In genomic region chrX:50988649-50989048, GRCh38 we compare ENCODE assay signal across 8 cellular contexts.
A peak's percentile ranks its signal among the peaks of the same experiment; 100 is the strongest.
DNase-seq lines count a peak whose midpoint lies in the region; ATAC-seq, FAIRE-seq and TF ChIP-seq lines count a peak whose summit lies in the region.

No MANE protein-coding gene starts in this region.

- H3K27ac ChIP-seq in K562 (ENCODE audit: extremely low read depth, low read depth, low read length): no peak overlapping the region
- no peak overlapping the region for H3K27ac ChIP-seq in right lobe of liver

- no peaks in the 10 kb centered on the region for H3K9me1 ChIP-seq in K562 (ENCODE audit: control insufficient read depth, insufficient read depth, low read length)

- H3K36me3 ChIP-seq in K562 (ENCODE audit: control insufficient read depth, insufficient read depth, low read length): no peaks in the 10 kb centered on the region
- H3K36me3 ChIP-seq in right lobe of liver: no peaks in the 10 kb centered on the region

- no peak for TF ChIP-seq POLR2A in K562 (conservative IDR thresholded peaks at IDR 0.05)
- TF ChIP-seq POLR2A in right lobe of liver (IDR thresholded peaks at IDR 0.05): no peak

- TF ChIP-seq CTCF in LNCAP (IDR thresholded peaks at IDR 0.05) (peak; percentile 53), K562 (IDR thresholded peaks at IDR 0.05 in 2 of 3, conservative IDR thresholded peaks at IDR 0.05 in 1 of 3; ENCODE audit: insufficient read depth in 2 of 3, low read depth in 1 of 3, low read length in 3 of 3) (peak; percentile 25 to 59 (median 52); a peak in 5 of 6 replicates), right lobe of liver (IDR thresholded peaks at IDR 0.05) (peak; percentile 52 to 72 (median 65))

- H3K9ac ChIP-seq in K562 (ENCODE audit: insufficient read depth in 1 of 2, low read depth in 2 of 2, low read length in 2 of 2): no peak overlapping the region

- no peaks in the 10 kb centered on the region for H4K20me1 ChIP-seq in K562 (replicated peaks; ENCODE audit: control insufficient read depth, insufficient read depth, low read length)

- H3K4me3 ChIP-seq in K562 (no peak overlapping the region), right lobe of liver (no peak overlapping the region)

- no peaks in the 10 kb centered on the region for H3K27me3 ChIP-seq in K562 (ENCODE audit: control insufficient read depth in 2 of 2, insufficient read depth in 2 of 2, low read length in 2 of 2)
- peaks cover 0 to 4% of the 10 kb centered on the region in 2 donors for H3K27me3 ChIP-seq in right lobe of liver

- in situ Hi-C loops in K562 (cut with MboI): no loop called here

- no peak overlapping the region for H3K4me2 ChIP-seq in K562 (ENCODE audit: insufficient read depth, low read length)

- FAIRE-seq in K562 (lab: Jason Lieb, UNC): peak; percentile 57

- CTCF ChIA-PET in K562 (lab: Yijun Ruan, JAX; ENCODE audit: low intra/inter-chr PET ratio): interaction anchor here (0.9 kb wide), 1 partner anchor 296 kb away, joined by 3 read pairs; no protein-coding TSS in a partner anchor

- ATAC-seq in K562 (peak; percentile 61; the same call in 2 of the 3 replicates), right lobe of liver (peak; percentile 48 to 77 (median 66))

- H3K79me2 ChIP-seq in K562 (ENCODE audit: control insufficient read depth, insufficient read depth, low read length): no peaks in the 10 kb centered on the region

- H3K4me1 ChIP-seq in K562 (replicated peaks in 1 of 2; ENCODE audit: control insufficient read depth in 2 of 2, insufficient read depth in 2 of 2, low read length in 2 of 2) (no peaks in the 10 kb centered on the region), right lobe of liver (no peaks in the 10 kb centered on the region)

- 0% methylated on average over 1 of the region's 2 CpGs for WGBS in K562 (ENCODE audit: insufficient coverage, low coverage, missing lambda C conversion rate)
- 40% methylated on average over 2 of the region's 2 CpGs for WGBS in right lobe of liver (ENCODE audit: insufficient coverage, low coverage, low lambda C conversion rate, missing lambda C conversion rate)

- no peak overlapping the region for H2AFZ ChIP-seq in K562 (ENCODE audit: low read depth, low read length)

- POLR2A ChIA-PET in K562 (lab: Yijun Ruan, JAX): no interaction called here

- H3K9me3 ChIP-seq in K562 (replicated peaks; ENCODE audit: control insufficient read depth, insufficient read depth, low read depth, low read length) (no peaks in the 10 kb centered on the region), right lobe of liver (no peaks in the 10 kb centered on the region)

- intact Hi-C loops in K562 (cut with micrococcal nuclease) (loop anchor here (10.0 kb wide), 1 partner anchor 294 kb away; no protein-coding TSS in a partner anchor), right lobe of liver (cut with DNase I) (no loop called here)

- no TSS peak for BruUV-seq in K562 (replicated peaks; lab: Mats Ljungman, UMichigan)

- TF ChIP-seq RAD21 in K562 (CRISPR knock-in tag; conservative IDR thresholded peaks at IDR 0.05 in 1 of 2, IDR thresholded peaks at IDR 0.05 in 1 of 2): peak in 1 of 2 experiments; percentile 43; a peak in 2 of 4 replicates

- no peak for TF ChIP-seq EP300 in K562 (IDR thresholded peaks at IDR 0.05; ENCODE audit: low read length)

- peak; percentile 21 for DNase-seq in activated CD4-positive, alpha-beta T cell treated with anti-CD3 and anti-CD28 coated beads for 48 hours
- no peak for DNase-seq in activated CD4-positive, alpha-beta T cell treated with anti-CD3 and anti-CD28 coated beads, Interleukin-2, amount 50 U/mL, for 4 hours
- DNase-seq in K562 (ENCODE audit: extremely low read depth in 1 of 4, low spot score in 3 of 4) (peak in 2 of 4 experiments; percentile 8 to 15), right lobe of liver (no peak), NCI-H1694 (lab: John Stamatoyannopoulos, UW) (no peak), NCI-H128 (lab: John Stamatoyannopoulos, UW; ENCODE audit: unreplicated experiment) (no peak), NCI-H510A (lab: John Stamatoyannopoulos, UW) (no peak)

TF ChIP-seq in K562, 482 proteins besides CTCF, POLR2A, EP300 and RAD21:
- TF ChIP-seq ARNT (IDR thresholded peaks at IDR 0.05) (no peak), ZNF224 (CRISPR knock-in tag; IDR thresholded peaks at IDR 0.05) (no peak), ZMIZ1 (IDR thresholded peaks at IDR 0.05; ENCODE audit: low read depth in 2 of 2, low read length in 2 of 2) (no peak), TFAM (CRISPR knock-in tag; conservative IDR thresholded peaks at IDR 0.05) (no peak), GATA2 (CRISPR knock-in tag; IDR thresholded peaks at IDR 0.05) (no peak), NFE2 (IDR thresholded peaks at IDR 0.05; ENCODE audit: low read depth) (no peak), KHSRP (IDR thresholded peaks at IDR 0.05) (no peak), ZNF785 (CRISPR knock-in tag; IDR thresholded peaks at IDR 0.05) (no peak), NR2F6 (CRISPR knock-in tag; IDR thresholded peaks at IDR 0.05) (no peak)
